Comparison of ENCODE assay signal across 8 cellular contexts in genomic region chr20:58870293-58871014, GRCh38. TPM values are rescaled to one million over a fixed set of nuclear protein-coding genes. Genes with fewer than 3 reads are reported as not detected.
DNase-seq lines count a peak whose midpoint lies in the region; ATAC-seq and TF ChIP-seq lines count a peak whose summit lies in the region.

No MANE protein-coding gene starts in this region.

- TF ChIP-seq CTCF in BE2C (IDR thresholded peaks at IDR 0.05; ENCODE audit: low read depth, low read length) = peak; percentile 98

- H3K36me3 ChIP-seq in BE2C = no peaks in the 10 kb centered on the region

- ATAC-seq in HG02885 (IDR thresholded peaks at IDR 0.05; ENCODE audit: poor library complexity, unreplicated experiment) = no peak

- H3K27me3 ChIP-seq in BE2C = no peaks in the 10 kb centered on the region

- no peak overlapping the region for H3K4me3 ChIP-seq in BE2C (ENCODE audit: low read depth, low read length)

- H3K9me3 ChIP-seq in BE2C = no peaks in the 10 kb centered on the region

- peaks cover 5% of the 10 kb centered on the region; the same call in 1 of the 2 replicates for H3K4me1 ChIP-seq in BE2C

- DNase-seq in BE2C (peak; percentile 80), GM19240 (ENCODE audit: insufficient read length, low spot score) (peak; percentile 54), NCI-H446 (lab: John Stamatoyannopoulos, UW) (peak; percentile 70 to 76), ecto neural progenitor cell (ENCODE audit: low spot score) (peak; percentile 76), lung microvascular endothelial cell (ENCODE audit: low read depth in 2 of 2) (peak; percentile 61 to 70), superior temporal gyrus (ENCODE audit: extremely low spot score) (peak; percentile 81)
- DNase-seq in activated CD4-positive, alpha-beta T cell treated with anti-CD3 and anti-CD28 coated beads for 48 hours = peak; percentile 62

RNA-seq across cellular contexts. Expression of gene GNAS, which starts 17.9 kb away (rescaled TPM):
- 4,204 TPM for polyA plus RNA-seq in BE2C (2012; ENCODE audit: insufficient read depth, insufficient read length, low read depth)
- 261 and 375 TPM in 2 replicates for total RNA-seq in lung microvascular endothelial cell

RNA-seq across cellular contexts. Expression of gene GNAS-AS1, which starts 19.8 kb away (rescaled TPM):
- 1.5 TPM for polyA plus RNA-seq in BE2C (2012; ENCODE audit: insufficient read depth, insufficient read length, low read depth)
- total RNA-seq in lung microvascular endothelial cell = 0.22 TPM in 1 of 2 replicates, not detected in the other
